Comparison of ENCODE assay signal across 8 cellular contexts in the genomic region with DNA sequence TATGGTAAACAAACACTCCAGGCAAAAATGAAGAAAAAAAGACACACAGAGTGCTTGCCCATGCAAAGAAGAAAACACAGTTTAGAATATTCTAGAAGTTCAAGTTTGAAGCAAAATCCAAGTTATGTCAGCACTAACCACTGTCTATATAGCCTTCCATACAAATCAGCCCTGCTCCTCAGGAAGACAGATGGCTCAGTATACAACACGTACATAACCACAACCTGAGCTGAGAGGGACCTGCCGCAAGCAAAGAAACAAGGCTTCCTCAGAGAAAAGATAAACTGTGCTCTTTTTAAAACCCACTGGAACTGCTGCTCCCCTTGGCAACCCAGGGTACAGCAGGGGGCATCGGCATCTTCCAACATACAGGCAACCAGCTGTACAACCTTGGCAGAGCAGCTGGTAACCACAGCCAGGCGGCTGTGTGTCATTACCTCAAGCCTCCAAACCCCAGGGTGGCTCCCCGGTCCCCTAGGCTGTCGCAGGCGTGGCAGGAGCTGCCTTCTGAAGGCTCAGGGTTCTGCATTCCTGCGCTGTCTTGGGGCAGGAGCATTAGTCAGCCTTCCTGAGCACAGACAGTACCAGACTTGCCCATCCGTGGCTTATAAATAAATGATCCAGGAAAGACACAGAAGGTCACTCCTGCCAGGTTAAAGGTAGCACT.
DNase-seq lines count a peak whose midpoint lies in the region; ATAC-seq and TF ChIP-seq lines count a peak whose summit lies in the region.

No MANE protein-coding gene starts in this region.

- intact Hi-C loops in gastrocnemius medialis (cut with DNase I; ENCODE audit: low total_unique reads): no loop called here

- DNase-seq in HPDE6-E6E7 (ENCODE audit: extremely low spot score) (peak; percentile 47), ecto neural progenitor cell (ENCODE audit: low spot score) (peak; percentile 52), gastrocnemius medialis (no peak), GM19238 (ENCODE audit: insufficient read length, low spot score) (no peak)
- peak; percentile 47 to 55 for DNase-seq in activated CD4-positive, alpha-beta T cell treated with anti-CD3 and anti-CD28 coated beads for 4 hours
- peak; percentile 20 for DNase-seq in stimulated activated CD8-positive, alpha-beta memory T cell treated with anti-CD3 and anti-CD28 coated beads, Interleukin-12 subunit alpha, Interleukin-12 subunit beta, amount 100 ng/mL, for 4 hours (ENCODE audit: low read depth)

- H3K4me1 ChIP-seq in gastrocnemius medialis: no peaks in the 10 kb centered on the region
- peaks cover 0 to 6% (median 0%) of the 10 kb centered on the region in 3 donors for H3K4me1 ChIP-seq in gastroesophageal sphincter

- TF ChIP-seq POLR2A in gastrocnemius medialis (IDR thresholded peaks at IDR 0.05): no peak
- TF ChIP-seq POLR2A in gastroesophageal sphincter (IDR thresholded peaks at IDR 0.05): no peak

- H3K4me3 ChIP-seq in gastrocnemius medialis (no peak overlapping the region), gastroesophageal sphincter (no peak overlapping the region)

- TF ChIP-seq CTCF in gastrocnemius medialis (IDR thresholded peaks at IDR 0.05 in 4 of 5, conservative IDR thresholded peaks at IDR 0.05 in 1 of 5): no peak
- TF ChIP-seq CTCF in gastroesophageal sphincter (IDR thresholded peaks at IDR 0.05): no peak

- no peak for TF ChIP-seq EP300 in gastroesophageal sphincter (IDR thresholded peaks at IDR 0.05)

- H3K36me3 ChIP-seq in gastrocnemius medialis: no peaks in the 10 kb centered on the region
- no peaks in the 10 kb centered on the region for H3K36me3 ChIP-seq in gastroesophageal sphincter

- no peaks in the 10 kb centered on the region for H3K27me3 ChIP-seq in gastrocnemius medialis
- no peaks in the 10 kb centered on the region for H3K27me3 ChIP-seq in gastroesophageal sphincter

- in situ Hi-C loops in gastrocnemius medialis (cut with MboI; ENCODE audit: low sequenced_read_pairs in 4 of 4): no loop called here

- no peak for ATAC-seq in HG03175 (IDR thresholded peaks at IDR 0.05; ENCODE audit: unreplicated experiment)
- no peak for ATAC-seq in gastrocnemius medialis
- ATAC-seq in gastroesophageal sphincter: no peak

- H3K27ac ChIP-seq in gastrocnemius medialis (no peak overlapping the region), gastroesophageal sphincter (no peak overlapping the region)

- H3K9me3 ChIP-seq in gastrocnemius medialis (no peaks in the 10 kb centered on the region), gastroesophageal sphincter (no peaks in the 10 kb centered on the region)

- WGBS in gastroesophageal sphincter (ENCODE audit: low coverage in 1 of 2), 2 donors: 53 to 66% methylated on average over 3 of the region's 9 CpGs

Comparison
In these comparisons a context has a peak if more than half of its experiments do, and no peak if none do; other contexts are left out.
1. DNase-seq: peak in HPDE6-E6E7 (single experiment), activated CD4-positive, alpha-beta T cell treated with anti-CD3 and anti-CD28 coated beads for 4 hours (2 of 2), ecto neural progenitor cell (single experiment) and stimulated activated CD8-positive, alpha-beta memory T cell treated with anti-CD3 and anti-CD28 coated beads, Interleukin-12 subunit alpha, Interleukin-12 subunit beta, amount 100 ng/mL, for 4 hours (single experiment); none in gastrocnemius medialis (0 of 2) and GM19238 (single experiment).